Comparison of ENCODE assay signal across 1 cellular context in genomic region chr9:121371495-121371911, GRCh38.
TF ChIP-seq lines count a peak whose summit lies in the region.

No MANE protein-coding gene starts in this region.

TF ChIP-seq in K562, 482 proteins besides CTCF, POLR2A, EP300 and RAD21:
- TF ChIP-seq, protein P1, sequence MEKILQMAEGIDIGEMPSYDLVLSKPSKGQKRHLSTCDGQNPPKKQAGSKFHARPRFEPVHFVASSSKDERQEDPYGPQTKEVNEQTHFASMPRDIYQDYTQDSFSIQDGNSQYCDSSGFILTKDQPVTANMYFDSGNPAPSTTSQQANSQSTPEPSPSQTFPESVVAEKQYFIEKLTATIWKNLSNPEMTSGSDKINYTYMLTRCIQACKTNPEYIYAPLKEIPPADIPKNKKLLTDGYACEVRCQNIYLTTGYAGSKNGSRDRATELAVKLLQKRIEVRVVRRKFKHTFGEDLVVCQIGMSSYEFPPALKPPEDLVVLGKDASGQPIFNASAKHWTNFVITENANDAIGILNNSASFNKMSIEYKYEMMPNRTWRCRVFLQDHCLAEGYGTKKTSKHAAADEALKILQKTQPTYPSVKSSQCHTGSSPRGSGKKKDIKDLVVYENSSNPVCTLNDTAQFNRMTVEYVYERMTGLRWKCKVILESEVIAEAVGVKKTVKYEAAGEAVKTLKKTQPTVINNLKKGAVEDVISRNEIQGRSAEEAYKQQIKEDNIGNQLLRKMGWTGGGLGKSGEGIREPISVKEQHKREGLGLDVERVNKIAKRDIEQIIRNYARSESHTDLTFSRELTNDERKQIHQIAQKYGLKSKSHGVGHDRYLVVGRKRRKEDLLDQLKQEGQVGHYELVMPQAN (IDR thresholded peaks at IDR 0.05; ENCODE audit: borderline replicate concordance) = 0 out of 2 replicates have a peak, but pooled peaks have one; percentile 15
- TF ChIP-seq, protein P2, sequence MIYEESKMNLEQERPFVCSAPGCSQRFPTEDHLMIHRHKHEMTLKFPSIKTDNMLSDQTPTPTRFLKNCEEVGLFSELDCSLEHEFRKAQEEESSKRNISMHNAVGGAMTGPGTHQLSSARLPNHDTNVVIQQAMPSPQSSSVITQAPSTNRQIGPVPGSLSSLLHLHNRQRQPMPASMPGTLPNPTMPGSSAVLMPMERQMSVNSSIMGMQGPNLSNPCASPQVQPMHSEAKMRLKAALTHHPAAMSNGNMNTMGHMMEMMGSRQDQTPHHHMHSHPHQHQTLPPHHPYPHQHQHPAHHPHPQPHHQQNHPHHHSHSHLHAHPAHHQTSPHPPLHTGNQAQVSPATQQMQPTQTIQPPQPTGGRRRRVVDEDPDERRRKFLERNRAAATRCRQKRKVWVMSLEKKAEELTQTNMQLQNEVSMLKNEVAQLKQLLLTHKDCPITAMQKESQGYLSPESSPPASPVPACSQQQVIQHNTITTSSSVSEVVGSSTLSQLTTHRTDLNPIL (CRISPR knock-in tag; IDR thresholded peaks at IDR 0.05) = no peak
- 0 out of 4 replicates have a peak, but pooled peaks of 1 of the 2 experiments have one; percentile 11 for TF ChIP-seq RCOR1 (IDR thresholded peaks at IDR 0.05; ENCODE audit: borderline replicate concordance in 1 of 2, low read depth in 2 of 2, low read length in 2 of 2)
- TF ChIP-seq SMARCA5 (IDR thresholded peaks at IDR 0.05) = peak; percentile 59; the same call in 1 of the 2 replicates
- TF ChIP-seq HDGF (IDR thresholded peaks at IDR 0.05) = no peak
- peak in 1 of 2 experiments; percentile 63; a peak in 2 of 4 replicates for TF ChIP-seq KDM1A (IDR thresholded peaks at IDR 0.05)
- TF ChIP-seq ZBTB9 (CRISPR knock-in tag; IDR thresholded peaks at IDR 0.05) = no peak
- peak; percentile 18; the same call in 1 of the 2 replicates for TF ChIP-seq DMBX1 (CRISPR knock-in tag; IDR thresholded peaks at IDR 0.05; ENCODE audit: borderline replicate concordance)
- TF ChIP-seq GTF2E2 (tag; IDR thresholded peaks at IDR 0.05) = no peak
- 0 out of 2 replicates have a peak, but pooled peaks have one; percentile 31 for TF ChIP-seq HMG20A (CRISPR knock-in tag; conservative IDR thresholded peaks at IDR 0.05)
- TF ChIP-seq ZNF324 (CRISPR knock-in tag; IDR thresholded peaks at IDR 0.05) = 0 out of 2 replicates have a peak, but pooled peaks have one; percentile 3
- TF ChIP-seq KLF6 (CRISPR knock-in tag; IDR thresholded peaks at IDR 0.05; ENCODE audit: borderline replicate concordance) = no peak
- peak; percentile 53; the same call in 1 of the 2 replicates for TF ChIP-seq HDAC2 (IDR thresholded peaks at IDR 0.05)
- TF ChIP-seq BCOR (IDR thresholded peaks at IDR 0.05) = peak; percentile 82
- TF ChIP-seq ADNP (tag; IDR thresholded peaks at IDR 0.05) = peak; percentile 40; the same call in 1 of the 2 replicates
- peak; percentile 64; the same call in 1 of the 2 replicates for TF ChIP-seq CHAMP1 (IDR thresholded peaks at IDR 0.05)
- no peak for TF ChIP-seq FIP1L1 (IDR thresholded peaks at IDR 0.05; ENCODE audit: low read depth, low read length, poor library complexity, severe bottlenecking)
- peak; percentile 77 for TF ChIP-seq CHD4 (IDR thresholded peaks at IDR 0.05; ENCODE audit: insufficient read depth, insufficient replicate concordance, low read depth, low read length, poor library complexity, severe bottlenecking)
- TF ChIP-seq RBM25 (IDR thresholded peaks at IDR 0.05; ENCODE audit: low read depth, low read length, severe bottlenecking) = peak; percentile 56
- TF ChIP-seq CBX1 (IDR thresholded peaks at IDR 0.05; ENCODE audit: low read depth) = 0 out of 2 replicates have a peak, but pooled peaks have one; percentile 76
TF ChIP-seq in K562: peak in this region for 14.
